In genomic region chr2:182598626-182599025, GRCh38 we compare ENCODE assay signal across 32 cellular contexts.
"Had no signal": no experiment of that assay in that cellular context is flagged by ENCODE, and none has a peak within 500 bp of the region (broad histone marks: within the 10 kb centered on the region; RNA-seq: fewer than 3 reads in every experiment).

No MANE protein-coding gene starts in this region.

- H2AFZ ChIP-seq: parathyroid adenoma had no signal

- H3K4me3 Mint-ChIP-seq: naive thymus-derived CD8-positive, alpha-beta T cell; natural killer cell treated with Interleukin-12 subunit alpha and Interleukin-12 subunit beta and Interleukin-15 and Interleukin-18, amount 100 ng/mL, for 72 hours; nephron progenitor cell; neural crest cell; stimulated activated memory B cell treated with anti-CD40 and anti-IgM and Interleukin-4, amounts not matched to agents 10 μg/mL and 1 μg/mL and 100 μg/mL, for 72 hours; stimulated activated naive CD8-positive, alpha-beta T cell treated with anti-CD3 and anti-CD28 coated beads, Interleukin-15, amount 100 ng/mL, for 72 hours; type B pancreatic cell had no signal

- H3K9me3 ChIP-seq: ovary, psoas muscle, right lobe of liver, sigmoid colon, spleen, suprapubic skin, testis, tibial artery, transverse colon, upper lobe of right lung, uterus had no signal

- H3K79me2 ChIP-seq: parathyroid adenoma had no signal

- H3K36me3 Mint-ChIP-seq: naive thymus-derived CD8-positive, alpha-beta T cell; natural killer cell treated with Interleukin-12 subunit alpha and Interleukin-12 subunit beta and Interleukin-15 and Interleukin-18, amount 100 ng/mL, for 72 hours; stimulated activated memory B cell treated with anti-CD40 and anti-IgM and Interleukin-4, amounts not matched to agents 10 μg/mL and 1 μg/mL and 100 μg/mL, for 72 hours; type B pancreatic cell had no signal

- H3K4me1 ChIP-seq: parathyroid adenoma, psoas muscle, right lobe of liver, sigmoid colon, spleen, suprapubic skin, testis, tibial artery, transverse colon, upper lobe of right lung, uterus had no signal

- H3K4me3 ChIP-seq: ovary, psoas muscle, right lobe of liver, sigmoid colon, spleen, suprapubic skin, testis, tibial artery, transverse colon, upper lobe of right lung, uterus had no signal

- H3K27me3 ChIP-seq: right lobe of liver, sigmoid colon, spleen, suprapubic skin, testis, tibial artery, transverse colon, upper lobe of right lung, uterus had no signal

- H3K27ac Mint-ChIP-seq: naive thymus-derived CD8-positive, alpha-beta T cell; natural killer cell treated with Interleukin-12 subunit alpha and Interleukin-12 subunit beta and Interleukin-15 and Interleukin-18, amount 100 ng/mL, for 72 hours; nephron progenitor cell; progenitor cell of endocrine pancreas; stimulated activated memory B cell treated with anti-CD40 and anti-IgM and Interleukin-4, amounts not matched to agents 10 μg/mL and 1 μg/mL and 100 μg/mL, for 72 hours; stimulated activated naive CD8-positive, alpha-beta T cell treated with anti-CD3 and anti-CD28 coated beads, Interleukin-15, amount 100 ng/mL, for 72 hours; type B pancreatic cell had no signal

- H3K27ac ChIP-seq: ovary, parathyroid adenoma, psoas muscle, right lobe of liver, sigmoid colon, spleen, suprapubic skin, testis, tibial artery, transverse colon, upper lobe of right lung, uterus had no signal

- FAIRE-seq: small intestine had no signal

- H3K9me3 Mint-ChIP-seq: naive thymus-derived CD8-positive, alpha-beta T cell; natural killer cell treated with Interleukin-12 subunit alpha and Interleukin-12 subunit beta and Interleukin-15 and Interleukin-18, amount 100 ng/mL, for 72 hours; nephron progenitor cell; stimulated activated memory B cell treated with anti-CD40 and anti-IgM and Interleukin-4, amounts not matched to agents 10 μg/mL and 1 μg/mL and 100 μg/mL, for 72 hours; stimulated activated naive CD8-positive, alpha-beta T cell treated with anti-CD3 and anti-CD28 coated beads, Interleukin-15, amount 100 ng/mL, for 72 hours; type B pancreatic cell had no signal

- DNase-seq: naive thymus-derived CD8-positive, alpha-beta T cell; nephron progenitor cell; occipital lobe; ovary; posterior cingulate gyrus; right cardiac atrium; right lobe of liver; sigmoid colon; small intestine; spleen; stimulated activated CD4-positive, alpha-beta T cell treated with anti-CD3 and anti-CD28 coated beads, Interleukin-12 subunit alpha, Interleukin-12 subunit beta, amount 100 ng/mL, for 4 hours; stimulated activated CD4-positive, alpha-beta T cell treated with anti-CD3 and anti-CD28 coated beads, Interleukin-1b, Interleukin-23, amount 100 ng/mL, for 48 hours; stimulated activated CD4-positive, alpha-beta T cell treated with anti-CD3 and anti-CD28 coated beads, Interleukin-4, amount 100 ng/mL, for 1 hour; stimulated activated CD4-positive, alpha-beta T cell treated with anti-CD3 and anti-CD28 coated beads, Interleukin-4, amount 100 ng/mL, for 4 hours; stimulated activated CD8-positive, alpha-beta memory T cell treated with anti-CD3 and anti-CD28 coated beads, Interleukin-4, amount 100 ng/mL, for 48 hours; stimulated activated naive CD4-positive, alpha-beta T cell; stimulated activated naive CD8-positive, alpha-beta T cell treated with anti-CD3 and anti-CD28 coated beads, Interleukin-15, amount 100 ng/mL, for 72 hours; stimulated activated naive CD8-positive, alpha-beta T cell treated with anti-CD3 and anti-CD28 coated beads, Interleukin-15, Interleukin-2, amounts not matched to agents 100 U/mL and 50 U/mL, for 24 hours; substantia nigra; testis; tibial artery; transverse colon; upper lobe of right lung; uterus had no signal

- H3K27me3 Mint-ChIP-seq: progenitor cell of endocrine pancreas had no signal

- H3K9ac ChIP-seq: parathyroid adenoma had no signal

- ATAC-seq: naive thymus-derived CD8-positive, alpha-beta T cell; psoas muscle; right lobe of liver; stimulated activated memory B cell treated with anti-CD40 and anti-IgM and Interleukin-4, amounts not matched to agents 10 μg/mL and 1 μg/mL and 100 μg/mL, for 72 hours; stimulated activated naive CD8-positive, alpha-beta T cell treated with anti-CD3 and anti-CD28 coated beads, Interleukin-15, Interleukin-2, amounts not matched to agents 100 U/mL and 50 U/mL, for 24 hours; upper lobe of right lung had no signal

- H3K36me3 ChIP-seq: ovary, right lobe of liver, sigmoid colon, spleen, suprapubic skin, tibial artery, transverse colon, upper lobe of right lung, uterus had no signal

- H3K4me1 Mint-ChIP-seq: naive thymus-derived CD8-positive, alpha-beta T cell; nephron progenitor cell; neural crest cell; stimulated activated memory B cell treated with anti-CD40 and anti-IgM and Interleukin-4, amounts not matched to agents 10 μg/mL and 1 μg/mL and 100 μg/mL, for 72 hours; stimulated activated naive CD8-positive, alpha-beta T cell treated with anti-CD3 and anti-CD28 coated beads, Interleukin-15, amount 100 ng/mL, for 72 hours had no signal
